Comparison of ENCODE assay signal across 14 cellular contexts in the genomic region with DNA sequence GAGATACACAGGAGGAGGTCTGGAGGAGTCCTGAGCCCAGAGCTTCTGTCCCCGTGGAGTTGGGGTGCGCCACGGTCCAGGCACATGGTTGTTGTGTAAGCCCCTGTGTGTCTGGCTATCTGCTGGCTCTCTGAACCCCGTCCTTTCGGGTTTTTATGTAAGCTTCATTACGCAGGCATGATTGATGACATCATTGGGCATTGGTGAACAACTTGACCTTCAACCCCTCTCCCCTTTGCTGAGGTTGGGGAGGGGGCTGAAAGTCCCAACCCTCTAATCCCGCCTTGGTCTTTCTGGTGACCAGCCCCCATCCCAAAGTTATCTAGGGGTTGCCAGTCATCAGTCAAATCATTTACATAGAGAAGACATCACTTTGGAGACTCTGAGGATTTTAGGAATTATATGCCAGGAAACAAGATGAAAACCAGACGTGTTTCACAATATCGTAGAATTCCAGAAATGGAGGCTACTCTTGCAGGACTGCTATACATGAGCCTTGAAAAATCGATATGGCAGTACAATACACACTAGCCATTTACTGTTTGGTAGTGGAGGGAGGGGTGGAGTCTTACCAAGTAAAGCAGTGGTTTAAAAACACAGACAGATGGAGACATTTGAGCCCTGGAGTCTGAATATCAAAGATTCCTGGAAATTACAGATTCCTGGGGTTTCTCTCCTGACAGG.
"Had no signal": no experiment of that assay in that cellular context is flagged by ENCODE, and none has a peak within 500 bp of the region (broad histone marks: within the 10 kb centered on the region; RNA-seq: fewer than 3 reads in every experiment).

No MANE protein-coding gene starts in this region.

- DNase-seq: activated CD4-positive, alpha-beta T cell treated with anti-CD3 and anti-CD28 coated beads for 1 hour; activated CD4-positive, alpha-beta T cell treated with anti-CD3 and anti-CD28 coated beads, Interleukin-2, amount 50 U/mL, for 4 hours; activated gamma-delta T cell; colonic mucosa; endodermal cell; heart left ventricle; kidney; left lung; sigmoid colon; stimulated activated CD4-positive, alpha-beta T cell treated with anti-CD3 and anti-CD28 coated beads, Interleukin-4, amount 100 ng/mL, for 24 hours; T1000; testis had no signal

- H3K9me3 ChIP-seq: ascending aorta, colonic mucosa, heart left ventricle, left lung, sigmoid colon, testis had no signal

- H3K36me3 ChIP-seq: ascending aorta, colonic mucosa, heart left ventricle, left lung, sigmoid colon had no signal

- H3K4me3 ChIP-seq: ascending aorta, colonic mucosa, heart left ventricle, left lung, sigmoid colon, testis had no signal

- H3K4me1 ChIP-seq: ascending aorta, colonic mucosa, heart left ventricle, left lung, sigmoid colon, testis had no signal

- H3K27me3 ChIP-seq: ascending aorta, colonic mucosa, testis had no signal

- H3K27ac ChIP-seq: ascending aorta, colonic mucosa, epithelial cell of prostate, heart left ventricle, sigmoid colon, testis had no signal
